ENCODE assay signal across 8 cellular contexts in the genomic region with DNA sequence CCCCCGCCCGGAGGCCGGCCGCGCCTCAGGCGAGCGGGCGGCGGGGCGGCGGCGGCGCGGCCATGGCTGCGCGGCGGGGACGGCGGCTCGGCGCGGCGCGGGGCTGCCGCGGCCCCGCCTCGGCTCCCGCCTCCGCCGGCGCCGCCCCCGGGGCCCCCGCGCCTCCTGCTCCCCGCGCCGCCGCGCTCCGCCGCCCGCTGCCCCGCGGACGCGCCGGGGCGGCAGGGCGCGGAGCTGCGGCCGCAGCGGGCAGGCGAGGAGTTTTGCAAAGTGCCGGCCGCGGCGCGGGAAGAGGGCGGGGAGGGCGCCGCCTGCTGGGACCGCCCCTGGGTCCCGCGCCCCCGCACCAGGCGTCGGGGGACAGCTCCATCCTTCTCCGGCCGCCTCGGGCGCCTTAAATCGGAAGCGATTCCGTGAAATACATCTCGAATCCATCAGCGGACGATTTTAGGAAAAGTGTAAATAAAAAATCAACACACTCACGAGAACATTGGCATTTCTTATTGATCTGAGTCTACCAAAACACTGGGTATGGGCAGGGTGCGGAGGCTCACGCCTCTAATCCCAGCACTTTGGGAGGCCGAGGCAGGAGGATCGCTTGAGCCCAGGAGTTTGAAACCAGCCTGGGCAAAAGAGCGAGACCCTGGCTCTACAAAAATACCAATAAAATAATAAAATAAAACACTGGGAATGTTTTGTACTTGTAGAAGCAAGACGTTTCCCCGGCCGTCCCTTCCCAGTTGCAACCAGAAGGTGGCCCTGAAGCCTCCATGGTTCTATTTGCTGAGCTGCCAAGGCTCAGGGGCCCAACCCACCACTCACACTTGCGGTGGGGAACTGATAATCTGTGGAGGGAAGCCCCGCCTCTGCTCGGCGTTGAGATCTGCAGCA.
A peak's percentile ranks its signal among the peaks of the same experiment; 100 is the strongest.
DNase-seq lines count a peak whose midpoint lies in the region; ATAC-seq and TF ChIP-seq lines count a peak whose summit lies in the region.

No MANE protein-coding gene starts in this region.

- TF ChIP-seq CTCF in MCF 10A (IDR thresholded peaks at IDR 0.05; ENCODE audit: unreplicated experiment) = no peak
- TF ChIP-seq CTCF in glutamatergic neuron (IDR thresholded peaks at IDR 0.05; ENCODE audit: partially characterized antibody, unreplicated experiment) = peak; percentile 26
- TF ChIP-seq CTCF in retinal pigment epithelial cell (conservative IDR thresholded peaks at IDR 0.05; ENCODE audit: low read depth, low read length) = peak; percentile 42

- peaks cover 25% of the 10 kb centered on the region for H3K9me3 Mint-ChIP-seq in MCF 10A (ENCODE audit: unreplicated experiment)
- peaks cover 7% of the 10 kb centered on the region for H3K9me3 Mint-ChIP-seq in glutamatergic neuron (ENCODE audit: unreplicated experiment)

- intact Hi-C loops in MCF 10A (cut with micrococcal nuclease) = no loop called here

- POLR2A ChIA-PET in MCF 10A (lab: Yijun Ruan, JAX) = no interaction called here

- H3K4me3 Mint-ChIP-seq in MCF 10A (ENCODE audit: unreplicated experiment) (no peak overlapping the region), glutamatergic neuron (ENCODE audit: unreplicated experiment) (peak overlapping the region; percentile 83)

- BruUV-seq in MCF 10A (replicated peaks; lab: Mats Ljungman, UMichigan) = no TSS peak

- H3K36me3 Mint-ChIP-seq in MCF 10A (ENCODE audit: insufficient read depth, unreplicated experiment) = no peaks in the 10 kb centered on the region
- peaks cover 15% of the 10 kb centered on the region for H3K36me3 Mint-ChIP-seq in glutamatergic neuron (ENCODE audit: unreplicated experiment)

- peak overlapping the region; percentile 37 for H3K4me3 ChIP-seq in retinal pigment epithelial cell (ENCODE audit: low read length)

- H3K27me3 Mint-ChIP-seq in MCF 10A (ENCODE audit: insufficient read depth, unreplicated experiment) (peaks cover 10% of the 10 kb centered on the region), glutamatergic neuron (ENCODE audit: unreplicated experiment) (peaks cover 17% of the 10 kb centered on the region)

- in situ Hi-C loops in T47D (cut with HindIII; ENCODE audit: low pct_unique_long_range_greater_than_20kb, low sequenced_read_pairs) = no loop called here

- H3K27ac Mint-ChIP-seq in MCF 10A (ENCODE audit: low read depth, unreplicated experiment) = no peak overlapping the region
- H3K27ac Mint-ChIP-seq in glutamatergic neuron (ENCODE audit: unreplicated experiment) = peak overlapping the region; percentile 43

- CTCF ChIA-PET in MCF 10A (lab: Yijun Ruan, JAX) = no interaction called here

- DNase-seq in T47D (ENCODE audit: low read depth in 1 of 2, low spot score in 1 of 2) (peak; percentile 48 to 72), MCF 10A (ENCODE audit: unreplicated experiment) (no peak), UCSD-AML1 (lab: John Stamatoyannopoulos, UW; ENCODE audit: unreplicated experiment) (peak; percentile 52), glutamatergic neuron (peak; percentile 62), retinal pigment epithelial cell (ENCODE audit: low read depth) (no peak), cortex of kidney (lab: John Stamatoyannopoulos, UW) (no peak)

- ATAC-seq in HG03159 (IDR thresholded peaks at IDR 0.05; ENCODE audit: unreplicated experiment) (no peak), GM19023 (IDR thresholded peaks at IDR 0.05; ENCODE audit: unreplicated experiment) (no peak)

- H3K4me1 Mint-ChIP-seq in MCF 10A (ENCODE audit: insufficient read depth, unreplicated experiment) (no peaks in the 10 kb centered on the region), glutamatergic neuron (ENCODE audit: low read depth, unreplicated experiment) (peaks cover 4% of the 10 kb centered on the region)

Comparison
In these comparisons a context has a peak if more than half of its experiments do, and no peak if none do; other contexts are left out.
1. DNase-seq: peak in T47D (2 of 2), UCSD-AML1 (single experiment) and glutamatergic neuron (single experiment); none in MCF 10A (single experiment), retinal pigment epithelial cell (single experiment) and cortex of kidney (single experiment).